Comparison of ENCODE assay signal across 1 cellular context in genomic region chr19:9912551-9913236, GRCh38.
TF ChIP-seq lines count a peak whose summit lies in the region.

No MANE protein-coding gene starts in this region.

TF ChIP-seq in SK-N-SH treated with all-trans-retinoic acid at 6 μM for 48 hours, 23 proteins besides CTCF, POLR2A, EP300 and RAD21 (continued from another document):
- TF ChIP-seq, protein P1, sequence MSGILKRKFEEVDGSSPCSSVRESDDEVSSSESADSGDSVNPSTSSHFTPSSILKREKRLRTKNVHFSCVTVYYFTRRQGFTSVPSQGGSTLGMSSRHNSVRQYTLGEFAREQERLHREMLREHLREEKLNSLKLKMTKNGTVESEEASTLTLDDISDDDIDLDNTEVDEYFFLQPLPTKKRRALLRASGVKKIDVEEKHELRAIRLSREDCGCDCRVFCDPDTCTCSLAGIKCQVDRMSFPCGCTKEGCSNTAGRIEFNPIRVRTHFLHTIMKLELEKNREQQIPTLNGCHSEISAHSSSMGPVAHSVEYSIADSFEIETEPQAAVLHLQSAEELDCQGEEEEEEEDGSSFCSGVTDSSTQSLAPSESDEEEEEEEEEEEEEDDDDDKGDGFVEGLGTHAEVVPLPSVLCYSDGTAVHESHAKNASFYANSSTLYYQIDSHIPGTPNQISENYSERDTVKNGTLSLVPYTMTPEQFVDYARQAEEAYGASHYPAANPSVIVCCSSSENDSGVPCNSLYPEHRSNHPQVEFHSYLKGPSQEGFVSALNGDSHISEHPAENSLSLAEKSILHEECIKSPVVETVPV (CRISPR knock-in tag; IDR thresholded peaks at IDR 0.05), result no peak
- no peak for TF ChIP-seq ZNF8 (CRISPR knock-in tag; IDR thresholded peaks at IDR 0.05)
- no peak for TF ChIP-seq ESRRG (CRISPR knock-in tag; IDR thresholded peaks at IDR 0.05)
- no peak for TF ChIP-seq OSR1 (CRISPR knock-in tag; IDR thresholded peaks at IDR 0.05)
- no peak for TF ChIP-seq PPARA (CRISPR knock-in tag; IDR thresholded peaks at IDR 0.05; ENCODE audit: borderline replicate concordance)
- TF ChIP-seq ISL1 (CRISPR knock-in tag; IDR thresholded peaks at IDR 0.05), result no peak
- TF ChIP-seq SNAI2 (CRISPR knock-in tag; IDR thresholded peaks at IDR 0.05), result no peak
- no peak for TF ChIP-seq ZNF70 (CRISPR knock-in tag; IDR thresholded peaks at IDR 0.05)
- no peak for TF ChIP-seq ZFP3 (CRISPR knock-in tag; IDR thresholded peaks at IDR 0.05)
- no peak for TF ChIP-seq POU6F1 (CRISPR knock-in tag; IDR thresholded peaks at IDR 0.05; ENCODE audit: borderline replicate concordance, low read depth)
- TF ChIP-seq CREB5 (CRISPR knock-in tag; IDR thresholded peaks at IDR 0.05; ENCODE audit: low read depth), result no peak
TF ChIP-seq in SK-N-SH treated with all-trans-retinoic acid at 6 μM for 48 hours: peak in this region for 0.
